2 cellular contexts compared by ENCODE assay signal in the genomic region with DNA sequence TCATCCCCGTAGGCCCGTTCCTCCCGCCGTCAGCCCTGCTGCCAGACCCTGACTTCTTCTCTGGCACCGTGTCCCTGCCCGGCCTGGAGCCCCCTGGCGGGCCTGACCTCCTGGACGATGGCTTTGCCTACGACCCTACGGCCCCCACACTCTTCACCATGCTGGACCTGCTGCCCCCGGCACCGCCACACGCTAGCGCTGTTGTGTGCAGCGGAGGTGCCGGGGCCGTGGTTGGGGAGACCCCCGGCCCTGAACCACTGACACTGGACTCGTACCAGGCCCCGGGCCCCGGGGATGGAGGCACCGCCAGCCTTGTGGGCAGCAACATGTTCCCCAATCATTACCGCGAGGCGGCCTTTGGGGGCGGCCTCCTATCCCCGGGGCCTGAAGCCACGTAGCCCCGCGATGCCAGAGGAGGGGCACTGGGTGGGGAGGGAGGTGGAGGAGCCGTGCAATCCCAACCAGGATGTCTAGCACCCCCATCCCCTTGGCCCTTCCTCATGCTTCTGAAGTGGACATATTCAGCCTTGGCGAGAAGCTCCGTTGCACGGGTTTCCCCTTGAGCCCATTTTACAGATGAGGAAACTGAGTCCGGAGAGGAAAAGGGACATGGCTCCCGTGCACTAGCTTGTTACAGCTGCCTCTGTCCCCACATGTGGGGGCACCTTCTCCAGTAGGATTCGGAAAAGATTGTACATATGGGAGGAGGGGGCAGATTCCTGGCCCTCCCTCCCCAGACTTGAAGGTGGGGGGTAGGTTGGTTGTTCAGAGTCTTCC.
TF ChIP-seq lines count a peak whose summit lies in the region.

No MANE protein-coding gene starts in this region.

TF ChIP-seq in GM23338, 12 proteins besides CTCF, POLR2A, EP300 and RAD21 (continues in another document):
- no peak for TF ChIP-seq ZNF114 (CRISPR knock-in tag; IDR thresholded peaks at IDR 0.05)
- no peak for TF ChIP-seq NANOG (IDR thresholded peaks at IDR 0.05; ENCODE audit: borderline replicate concordance)
- TF ChIP-seq POLR2AphosphoS5 (IDR thresholded peaks at IDR 0.05; ENCODE audit: low read depth) = no peak
- TF ChIP-seq ZNF331 (CRISPR knock-in tag; IDR thresholded peaks at IDR 0.05; ENCODE audit: low read depth) = no peak
- TF ChIP-seq, protein P1, sequence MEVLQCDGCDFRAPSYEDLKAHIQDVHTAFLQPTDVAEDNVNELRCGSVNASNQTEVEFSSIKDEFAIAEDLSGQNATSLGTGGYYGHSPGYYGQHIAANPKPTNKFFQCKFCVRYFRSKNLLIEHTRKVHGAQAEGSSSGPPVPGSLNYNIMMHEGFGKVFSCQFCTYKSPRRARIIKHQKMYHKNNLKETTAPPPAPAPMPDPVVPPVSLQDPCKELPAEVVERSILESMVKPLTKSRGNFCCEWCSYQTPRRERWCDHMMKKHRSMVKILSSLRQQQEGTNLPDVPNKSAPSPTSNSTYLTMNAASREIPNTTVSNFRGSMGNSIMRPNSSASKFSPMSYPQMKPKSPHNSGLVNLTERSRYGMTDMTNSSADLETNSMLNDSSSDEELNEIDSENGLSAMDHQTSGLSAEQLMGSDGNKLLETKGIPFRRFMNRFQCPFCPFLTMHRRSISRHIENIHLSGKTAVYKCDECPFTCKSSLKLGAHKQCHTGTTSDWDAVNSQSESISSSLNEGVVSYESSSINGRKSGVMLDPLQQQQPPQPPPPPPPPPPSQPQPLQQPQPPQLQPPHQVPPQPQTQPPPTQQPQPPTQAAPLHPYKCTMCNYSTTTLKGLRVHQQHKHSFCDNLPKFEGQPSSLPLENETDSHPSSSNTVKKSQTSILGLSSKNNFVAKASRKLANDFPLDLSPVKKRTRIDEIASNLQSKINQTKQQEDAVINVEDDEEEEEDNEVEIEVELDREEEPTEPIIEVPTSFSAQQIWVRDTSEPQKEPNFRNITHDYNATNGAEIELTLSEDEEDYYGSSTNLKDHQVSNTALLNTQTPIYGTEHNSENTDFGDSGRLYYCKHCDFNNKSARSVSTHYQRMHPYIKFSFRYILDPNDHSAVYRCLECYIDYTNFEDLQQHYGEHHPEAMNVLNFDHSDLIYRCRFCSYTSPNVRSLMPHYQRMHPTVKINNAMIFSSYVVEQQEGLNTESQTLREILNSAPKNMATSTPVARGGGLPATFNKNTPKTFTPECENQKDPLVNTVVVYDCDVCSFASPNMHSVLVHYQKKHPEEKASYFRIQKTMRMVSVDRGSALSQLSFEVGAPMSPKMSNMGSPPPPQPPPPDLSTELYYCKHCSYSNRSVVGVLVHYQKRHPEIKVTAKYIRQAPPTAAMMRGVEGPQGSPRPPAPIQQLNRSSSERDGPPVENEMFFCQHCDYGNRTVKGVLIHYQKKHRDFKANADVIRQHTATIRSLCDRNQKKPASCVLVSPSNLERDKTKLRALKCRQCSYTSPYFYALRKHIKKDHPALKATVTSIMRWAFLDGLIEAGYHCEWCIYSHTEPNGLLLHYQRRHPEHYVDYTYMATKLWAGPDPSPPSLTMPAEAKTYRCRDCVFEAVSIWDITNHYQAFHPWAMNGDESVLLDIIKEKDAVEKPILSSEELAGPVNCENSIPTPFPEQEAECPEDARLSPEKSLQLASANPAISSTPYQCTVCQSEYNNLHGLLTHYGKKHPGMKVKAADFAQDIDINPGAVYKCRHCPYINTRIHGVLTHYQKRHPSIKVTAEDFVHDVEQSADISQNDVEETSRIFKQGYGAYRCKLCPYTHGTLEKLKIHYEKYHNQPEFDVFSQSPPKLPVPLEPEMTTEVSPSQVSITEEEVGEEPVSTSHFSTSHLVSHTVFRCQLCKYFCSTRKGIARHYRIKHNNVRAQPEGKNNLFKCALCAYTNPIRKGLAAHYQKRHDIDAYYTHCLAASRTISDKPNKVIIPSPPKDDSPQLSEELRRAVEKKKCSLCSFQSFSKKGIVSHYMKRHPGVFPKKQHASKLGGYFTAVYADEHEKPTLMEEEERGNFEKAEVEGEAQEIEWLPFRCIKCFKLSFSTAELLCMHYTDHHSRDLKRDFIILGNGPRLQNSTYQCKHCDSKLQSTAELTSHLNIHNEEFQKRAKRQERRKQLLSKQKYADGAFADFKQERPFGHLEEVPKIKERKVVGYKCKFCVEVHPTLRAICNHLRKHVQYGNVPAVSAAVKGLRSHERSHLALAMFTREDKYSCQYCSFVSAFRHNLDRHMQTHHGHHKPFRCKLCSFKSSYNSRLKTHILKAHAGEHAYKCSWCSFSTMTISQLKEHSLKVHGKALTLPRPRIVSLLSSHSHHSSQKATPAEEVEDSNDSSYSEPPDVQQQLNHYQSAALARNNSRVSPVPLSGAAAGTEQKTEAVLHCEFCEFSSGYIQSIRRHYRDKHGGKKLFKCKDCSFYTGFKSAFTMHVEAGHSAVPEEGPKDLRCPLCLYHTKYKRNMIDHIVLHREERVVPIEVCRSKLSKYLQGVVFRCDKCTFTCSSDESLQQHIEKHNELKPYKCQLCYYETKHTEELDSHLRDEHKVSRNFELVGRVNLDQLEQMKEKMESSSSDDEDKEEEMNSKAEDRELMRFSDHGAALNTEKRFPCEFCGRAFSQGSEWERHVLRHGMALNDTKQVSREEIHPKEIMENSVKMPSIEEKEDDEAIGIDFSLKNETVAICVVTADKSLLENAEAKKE (CRISPR knock-in tag; IDR thresholded peaks at IDR 0.05) = no peak
- TF ChIP-seq EZH2phosphoT487 (IDR thresholded peaks at IDR 0.05; ENCODE audit: unreplicated experiment) = no peak
- TF ChIP-seq, protein P2, sequence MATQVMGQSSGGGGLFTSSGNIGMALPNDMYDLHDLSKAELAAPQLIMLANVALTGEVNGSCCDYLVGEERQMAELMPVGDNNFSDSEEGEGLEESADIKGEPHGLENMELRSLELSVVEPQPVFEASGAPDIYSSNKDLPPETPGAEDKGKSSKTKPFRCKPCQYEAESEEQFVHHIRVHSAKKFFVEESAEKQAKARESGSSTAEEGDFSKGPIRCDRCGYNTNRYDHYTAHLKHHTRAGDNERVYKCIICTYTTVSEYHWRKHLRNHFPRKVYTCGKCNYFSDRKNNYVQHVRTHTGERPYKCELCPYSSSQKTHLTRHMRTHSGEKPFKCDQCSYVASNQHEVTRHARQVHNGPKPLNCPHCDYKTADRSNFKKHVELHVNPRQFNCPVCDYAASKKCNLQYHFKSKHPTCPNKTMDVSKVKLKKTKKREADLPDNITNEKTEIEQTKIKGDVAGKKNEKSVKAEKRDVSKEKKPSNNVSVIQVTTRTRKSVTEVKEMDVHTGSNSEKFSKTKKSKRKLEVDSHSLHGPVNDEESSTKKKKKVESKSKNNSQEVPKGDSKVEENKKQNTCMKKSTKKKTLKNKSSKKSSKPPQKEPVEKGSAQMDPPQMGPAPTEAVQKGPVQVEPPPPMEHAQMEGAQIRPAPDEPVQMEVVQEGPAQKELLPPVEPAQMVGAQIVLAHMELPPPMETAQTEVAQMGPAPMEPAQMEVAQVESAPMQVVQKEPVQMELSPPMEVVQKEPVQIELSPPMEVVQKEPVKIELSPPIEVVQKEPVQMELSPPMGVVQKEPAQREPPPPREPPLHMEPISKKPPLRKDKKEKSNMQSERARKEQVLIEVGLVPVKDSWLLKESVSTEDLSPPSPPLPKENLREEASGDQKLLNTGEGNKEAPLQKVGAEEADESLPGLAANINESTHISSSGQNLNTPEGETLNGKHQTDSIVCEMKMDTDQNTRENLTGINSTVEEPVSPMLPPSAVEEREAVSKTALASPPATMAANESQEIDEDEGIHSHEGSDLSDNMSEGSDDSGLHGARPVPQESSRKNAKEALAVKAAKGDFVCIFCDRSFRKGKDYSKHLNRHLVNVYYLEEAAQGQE (IDR thresholded peaks at IDR 0.05; ENCODE audit: unreplicated experiment) = no peak

TF ChIP-seq in GM12878, 131 proteins besides CTCF, POLR2A, EP300 and RAD21:
- TF ChIP-seq SREBF1 (IDR thresholded peaks at IDR 0.05; ENCODE audit: low read length) (no peak), USF2 (IDR thresholded peaks at IDR 0.05; ENCODE audit: borderline replicate concordance, low read depth, low read length) (no peak), ZNF207 (IDR thresholded peaks at IDR 0.05; ENCODE audit: borderline replicate concordance) (no peak), ATF2 (IDR thresholded peaks at IDR 0.05; ENCODE audit: low read length) (0 out of 2 replicates have a peak, but pooled peaks have one; percentile 5), TCF12 (IDR thresholded peaks at IDR 0.05; ENCODE audit: low read depth, low read length) (no peak), SMAD1 (IDR thresholded peaks at IDR 0.05; ENCODE audit: low read depth, partially characterized antibody) (no peak), BCL11A (IDR thresholded peaks at IDR 0.05; ENCODE audit: low read depth, low read length) (no peak), IKZF1 (conservative IDR thresholded peaks at IDR 0.05) (no peak)
TF ChIP-seq in GM12878: peak in this region for 1.
